8 cellular contexts compared by ENCODE assay signal in the genomic region with DNA sequence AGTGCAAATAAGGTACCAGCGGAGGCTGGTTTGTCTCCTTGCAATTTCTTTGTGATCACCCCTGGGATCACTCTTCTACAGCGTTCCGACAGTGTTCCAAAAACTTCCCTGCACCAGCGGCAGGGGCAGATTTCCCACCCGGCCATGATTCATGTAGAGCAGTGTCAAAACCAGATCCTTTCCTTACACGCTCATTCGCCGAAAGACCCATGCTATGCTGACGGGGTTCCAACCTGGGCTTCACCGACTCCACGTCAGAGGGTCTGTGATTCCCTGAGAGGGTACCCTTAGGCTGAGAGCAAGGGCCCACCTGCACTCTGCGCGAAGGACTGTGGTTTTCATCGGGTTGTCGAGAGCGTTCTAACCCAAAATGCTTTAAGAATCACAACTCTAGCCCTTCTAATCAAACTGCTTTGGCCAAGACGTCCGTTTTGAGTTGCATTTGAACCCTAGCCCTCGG. TPM values are rescaled to one million over a fixed set of nuclear protein-coding genes. Genes with fewer than 3 reads are reported as not detected.
A peak's percentile ranks its signal among the peaks of the same experiment; 100 is the strongest.
DNase-seq lines count a peak whose midpoint lies in the region; ATAC-seq and TF ChIP-seq lines count a peak whose summit lies in the region.

No MANE protein-coding gene starts in this region.

- H3K27ac Mint-ChIP-seq in endodermal cell: peak overlapping the region; percentile 81

- peak; percentile 77 for DNase-seq in ACHN
- peak; percentile 4 for DNase-seq in T follicular helper cell (ENCODE audit: low read depth)
- no peak for DNase-seq in endodermal cell
- DNase-seq in tibial artery: peak; percentile 38 to 72
- DNase-seq in NCI-H1417 treated with DMSO at 0.1 percent for 48 hours (lab: John Stamatoyannopoulos, UW): no peak

- H3K9ac ChIP-seq in endodermal cell (ENCODE audit: extremely low read depth, low read length, poor library complexity, severe bottlenecking): peak overlapping the region; percentile 71
- H3K9ac ChIP-seq in mucosa of rectum (ENCODE audit: low read depth in 1 of 2, low read length in 2 of 2): peak overlapping the region; percentile 65 to 79

- intact Hi-C loops in tibial artery (cut with DNase I; ENCODE audit: low total_unique reads): no loop called here

- peak overlapping the region; percentile 93 for H3K4me3 ChIP-seq in endodermal cell (ENCODE audit: low read length)
- peak overlapping the region; percentile 80 to 86 for H3K4me3 ChIP-seq in mucosa of rectum (ENCODE audit: low read length in 2 of 2)
- H3K4me3 ChIP-seq in tibial artery: peak overlapping the region; percentile 68 to 88

- H3K4me3 Mint-ChIP-seq in endodermal cell: peak overlapping the region; percentile 84

- H3K9me3 ChIP-seq in endodermal cell (ENCODE audit: control insufficient read depth, low read length) (no peaks in the 10 kb centered on the region), mucosa of rectum (ENCODE audit: control insufficient read depth in 2 of 2, low read length in 2 of 2) (no peaks in the 10 kb centered on the region), tibial artery (no peaks in the 10 kb centered on the region)

- no peak overlapping the region for H3K27ac ChIP-seq in endodermal cell (ENCODE audit: low read depth, low read length)
- H3K27ac ChIP-seq in mucosa of rectum (ENCODE audit: low read depth in 2 of 2, low read length in 2 of 2): peak overlapping the region; percentile 16 to 26
- H3K27ac ChIP-seq in tibial artery: peak overlapping the region; percentile 73 to 75

- H3K36me3 ChIP-seq in endodermal cell (ENCODE audit: control insufficient read depth, insufficient read depth, low read length): peaks cover 4% of the 10 kb centered on the region
- H3K36me3 ChIP-seq in mucosa of rectum (ENCODE audit: control insufficient read depth in 2 of 2, insufficient read depth in 2 of 2, low read length in 2 of 2): peaks cover 8 to 14% of the 10 kb centered on the region in 2 donors
- peaks cover 5 to 12% (median 7%) of the 10 kb centered on the region in 3 donors for H3K36me3 ChIP-seq in tibial artery

- in situ Hi-C loops in ACHN (cut with HindIII; ENCODE audit: low pct_ligation_motif_present, low pct_unique_long_range_greater_than_20kb, low sequenced_read_pairs): no loop called here

- H3K27me3 Mint-ChIP-seq in endodermal cell (ENCODE audit: insufficient read depth): no peaks in the 10 kb centered on the region

- H3K4me1 ChIP-seq in endodermal cell (ENCODE audit: control insufficient read depth, insufficient read depth, low read length): no peaks in the 10 kb centered on the region
- H3K4me1 ChIP-seq in mucosa of rectum (ENCODE audit: control insufficient read depth in 2 of 2, insufficient read depth in 2 of 2, low read length in 2 of 2): peaks cover 0 to 4% of the 10 kb centered on the region in 2 donors
- peaks cover 0 to 39% (median 23%) of the 10 kb centered on the region in 4 donors for H3K4me1 ChIP-seq in tibial artery

- TF ChIP-seq CTCF in endodermal cell (conservative IDR thresholded peaks at IDR 0.05): peak; percentile 42
- TF ChIP-seq CTCF in tibial artery (IDR thresholded peaks at IDR 0.05): peak; percentile 20 to 25

- peaks cover 6% of the 10 kb centered on the region for H3K4me1 Mint-ChIP-seq in endodermal cell

- H3K9me3 Mint-ChIP-seq in endodermal cell: no peaks in the 10 kb centered on the region

- peaks cover 20% of the 10 kb centered on the region for H3K36me3 Mint-ChIP-seq in endodermal cell (ENCODE audit: low read depth)

- 7% methylated on average over 14 to 19 of the region's 19 CpGs for WGBS in endodermal cell (ENCODE audit: insufficient coverage in 1 of 2, insufficient read length in 1 of 2), 2 experiments

- H3K27me3 ChIP-seq in endodermal cell (ENCODE audit: control insufficient read depth, insufficient read depth, low read length, poor library complexity, severe bottlenecking): no peaks in the 10 kb centered on the region
- no peaks in the 10 kb centered on the region for H3K27me3 ChIP-seq in mucosa of rectum (ENCODE audit: control insufficient read depth in 2 of 2, insufficient read depth in 2 of 2, low read length in 2 of 2)
- no peaks in the 10 kb centered on the region for H3K27me3 ChIP-seq in tibial artery

- peak; percentile 13 for ATAC-seq in GM18858 (IDR thresholded peaks at IDR 0.05; ENCODE audit: unreplicated experiment)
- peak; percentile 15 for ATAC-seq in HG03060 (IDR thresholded peaks at IDR 0.05; ENCODE audit: low read depth, unreplicated experiment)

RNA-seq across cellular contexts. Expression of a gene that starts 0.4 kb away (rescaled TPM):
- 10 to 100 TPM; 16.4 to 20.3 TPM for total RNA-seq in endodermal cell
- polyA plus RNA-seq in endodermal cell (2013, experiment 1 of 2): 14.4 TPM
- 14.2 TPM for polyA plus RNA-seq in endodermal cell (2013, experiment 2 of 2)

Comparison
In these comparisons a context has a peak if more than half of its experiments do, and no peak if none do; other contexts are left out.
1. DNase-seq: peak in ACHN (single experiment), T follicular helper cell (single experiment) and tibial artery (2 of 2); none in endodermal cell (single experiment) and NCI-H1417 treated with DMSO at 0.1 percent for 48 hours (single experiment).
2. Peak in every context shown above with its lines, with median percentiles within 50 percentile points of each other: H3K4me3 ChIP-seq.